18 cellular contexts compared by ENCODE assay signal in genomic region chr5:77957081-77957480, GRCh38.
"Had no signal": no experiment of that assay in that cellular context is flagged by ENCODE, and none has a peak within 500 bp of the region (broad histone marks: within the 10 kb centered on the region; RNA-seq: fewer than 3 reads in every experiment).

No MANE protein-coding gene starts in this region.

- H3K36me3 ChIP-seq: brain microvascular endothelial cell, stomach had no signal

- H3K27me3 ChIP-seq: testis had no signal

- H3K9me3 ChIP-seq: testis had no signal

- ATAC-seq: activated CD4-positive, CD25-positive, alpha-beta regulatory T cell treated with anti-CD3 and anti-CD28 coated beads, Interleukin-2, amount 50 U/mL, for 24 hours; left lobe of liver; naive thymus-derived CD4-positive, alpha-beta T cell; right cardiac atrium had no signal

- H3K27ac ChIP-seq: brain microvascular endothelial cell, epithelial cell of prostate, stomach, testis had no signal

- DNase-seq: activated CD4-positive, alpha-beta T cell treated with anti-CD3 and anti-CD28 coated beads, Interleukin-2, amount 50 U/mL, for 1 hour; activated CD8-positive, alpha-beta memory T cell treated with anti-CD3 and anti-CD28 coated beads for 24 hours; activated gamma-delta T cell treated with Interleukin-2 at 50 U/mL for 16 hours; activated naive CD8-positive, alpha-beta T cell treated with anti-CD3 and anti-CD28 coated beads, Interleukin-2, amount 10 ng/mL, durations not matched to agents 7 days and 5 days; brain microvascular endothelial cell; cortex of kidney; effector memory CD4-positive, alpha-beta T cell; foreskin melanocyte; naive thymus-derived CD4-positive, alpha-beta T cell; occipital lobe; right cardiac atrium; small intestine; stomach; T-helper 2 cell; testis had no signal

- H3K4me1 ChIP-seq: testis had no signal
